Comparison of ENCODE assay signal across 13 cellular contexts in genomic region chr4:77120888-77121508, GRCh38. TPM values are rescaled to one million over a fixed set of nuclear protein-coding genes. Genes with fewer than 3 reads are reported as not detected.
A peak's percentile ranks its signal among the peaks of the same experiment; 100 is the strongest.
DNase-seq lines count a peak whose midpoint lies in the region; ATAC-seq, FAIRE-seq and TF ChIP-seq lines count a peak whose summit lies in the region.
"Had no signal": no experiment of that assay in that cellular context is flagged by ENCODE, and none has a peak within 500 bp of the region (broad histone marks: within the 10 kb centered on the region; RNA-seq: fewer than 3 reads in every experiment).

No MANE protein-coding gene starts in this region.

- intact Hi-C loops in ascending aorta (cut with DNase I) = no loop called here

- FAIRE-seq in bronchial epithelial cell (lab: Jason Lieb, UNC) = no peak
- FAIRE-seq in small intestine (lab: Jason Lieb, UNC) = no peak

- WGBS in small intestine, 3 donors = 83 to 89% (median 87%) methylated on average over 8 of the region's 8 CpGs

- H3K27ac ChIP-seq in small intestine (ENCODE audit: low read depth in 1 of 2, low read length in 1 of 2) (no peak overlapping the region), ascending aorta (no peak overlapping the region)

- no peak overlapping the region for H3K4me3 ChIP-seq in bronchial epithelial cell (ENCODE audit: low read depth, low read length)
- H3K4me3 ChIP-seq in small intestine (ENCODE audit: low read depth in 1 of 2, low read length in 2 of 2) = no peak overlapping the region
- no peak overlapping the region for H3K4me3 ChIP-seq in ascending aorta
- H3K4me3 ChIP-seq: spleen had no signal

- H3K9me3 ChIP-seq in small intestine (ENCODE audit: control insufficient read depth, low read depth) (no peaks in the 10 kb centered on the region), ascending aorta (no peaks in the 10 kb centered on the region)
- H3K9me3 ChIP-seq: spleen had no signal

- H3K27me3 ChIP-seq in bronchial epithelial cell (ENCODE audit: control insufficient read depth, insufficient read depth, low read length) (no peaks in the 10 kb centered on the region), small intestine (ENCODE audit: control insufficient read depth in 2 of 2, insufficient read depth in 2 of 2, low read length in 2 of 2) (peaks cover 0 to 2% of the 10 kb centered on the region in 2 donors), ascending aorta (no peaks in the 10 kb centered on the region)
- H3K27me3 ChIP-seq: spleen had no signal

- ATAC-seq in HG03439 (IDR thresholded peaks at IDR 0.05; ENCODE audit: unreplicated experiment) = peak; percentile 64

- H3K4me1 ChIP-seq in small intestine (ENCODE audit: control insufficient read depth in 2 of 2, insufficient read depth in 1 of 2, low read depth in 1 of 2, low read length in 1 of 2) (no peaks in the 10 kb centered on the region), ascending aorta (no peaks in the 10 kb centered on the region)

- H3K36me3 ChIP-seq in bronchial epithelial cell (ENCODE audit: control insufficient read depth, insufficient read depth, low read length) (no peaks in the 10 kb centered on the region), small intestine (ENCODE audit: control insufficient read depth in 2 of 2, insufficient read depth in 2 of 2, low read length in 2 of 2) (no peaks in the 10 kb centered on the region), ascending aorta (no peaks in the 10 kb centered on the region)
- H3K36me3 ChIP-seq: spleen had no signal

- peak; percentile 21 for TF ChIP-seq CTCF in bronchial epithelial cell (IDR thresholded peaks at IDR 0.05; ENCODE audit: insufficient read depth, low read length, severe bottlenecking)
- no peak for TF ChIP-seq CTCF in ascending aorta (IDR thresholded peaks at IDR 0.05)

- peak; percentile 6 for DNase-seq in NCI-H82 (lab: John Stamatoyannopoulos, UW)
- DNase-seq in NCI-H82 treated with DMSO at 0.1 percent for 48 hours (lab: John Stamatoyannopoulos, UW; ENCODE audit: unreplicated experiment) = no peak
- peak; percentile 20 for DNase-seq in bronchial epithelial cell (ENCODE audit: low read depth)
- peak; percentile 21 for DNase-seq in small intestine
- no peak for DNase-seq in ascending aorta (ENCODE audit: low spot score in 2 of 2)
- DNase-seq in islet precursor cell = no peak
- no peak for DNase-seq in NCI-H2196 treated with DMSO at 0.1 percent for 48 hours (lab: John Stamatoyannopoulos, UW; ENCODE audit: unreplicated experiment)
- DNase-seq: 8988T; activated T-cell treated with anti-CD3 and anti-CD28 coated beads, Interleukin-2, amount 50 U/mL, for 1 hour; NCI-H226; spleen; stimulated activated naive CD4-positive, alpha-beta T cell treated with Interleukin-2 at 50 U/mL for 16 hours had no signal

RNA-seq across cellular contexts. Expression of gene CCNG2, which starts 36.0 kb away (rescaled TPM):
- 18.7 and 19.3 TPM in 2 replicates for total RNA-seq in bronchial epithelial cell
- 10 to 100 TPM in 2 of 3 donors, 1 to 10 TPM in 1; 9.2 to 13.8 (median 10.3) TPM for polyA plus RNA-seq in small intestine
- 27.8 TPM for total RNA-seq in ascending aorta

RNA-seq across cellular contexts. Expression of gene CCNI, which starts 45.2 kb away (rescaled TPM):
- total RNA-seq in bronchial epithelial cell (148 and 181 TPM in 2 replicates), ascending aorta (140 TPM)
- 100 to 1,000 TPM in 2 of 3 donors, 10 to 100 TPM in 1; 78.9 to 136 (median 125) TPM for polyA plus RNA-seq in small intestine

Comparison
In these comparisons a context has a peak if more than half of its experiments do, and no peak if none do; other contexts are left out.
1. DNase-seq: peak in NCI-H82 (single experiment), bronchial epithelial cell (single experiment) and small intestine (single experiment); none in NCI-H82 treated with DMSO at 0.1 percent for 48 hours (single experiment), ascending aorta (0 of 2), islet precursor cell (single experiment) and NCI-H2196 treated with DMSO at 0.1 percent for 48 hours (single experiment).